29 cellular contexts compared by ENCODE assay signal in the genomic region with DNA sequence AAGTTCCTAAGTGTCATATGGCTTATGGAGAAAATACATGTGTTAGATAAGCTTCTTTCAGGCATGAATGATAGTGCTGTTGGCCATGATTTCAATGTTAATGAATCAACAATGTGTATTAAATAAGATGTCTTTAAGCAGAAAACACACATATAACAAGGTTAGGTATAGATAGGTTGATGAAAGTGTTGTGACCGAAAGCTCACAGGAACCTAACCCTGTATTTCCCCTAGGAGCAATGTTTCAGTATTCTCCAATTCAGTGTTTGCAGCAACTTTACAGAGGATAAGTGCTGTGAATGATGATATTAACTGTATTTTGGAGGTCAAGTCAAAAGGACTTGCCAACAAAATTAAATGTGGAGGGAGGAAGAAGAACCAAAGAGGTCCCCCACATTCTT.
DNase-seq lines count a peak whose midpoint lies in the region; ATAC-seq and TF ChIP-seq lines count a peak whose summit lies in the region.
"Had no signal": no experiment of that assay in that cellular context is flagged by ENCODE, and none has a peak within 500 bp of the region (broad histone marks: within the 10 kb centered on the region; RNA-seq: fewer than 3 reads in every experiment).

No MANE protein-coding gene starts in this region.

- H3K27ac ChIP-seq in C4-2B (0 out of 2 replicates have a peak overlapping the region, but pooled peaks have one; percentile 11), HEK293 (ENCODE audit: extremely low read depth, low read depth, low read length) (no peak overlapping the region), neutrophil (peak overlapping the region; percentile 75), coronary artery (no peak overlapping the region)
- H3K27ac ChIP-seq: 22Rv1; A549; BLaER1; BLaER1 treated with 17β-estradiol and CSF1 and Interleukin-3, amounts not matched to agents 10 nM and 100 nM had no signal

- H3K36me3 ChIP-seq in HEK293 (ENCODE audit: control insufficient read depth in 2 of 2, insufficient read depth in 1 of 2, low read length in 2 of 2) (no peaks in the 10 kb centered on the region), neutrophil (no peaks in the 10 kb centered on the region)
- H3K36me3 ChIP-seq: BE2C, BLaER1 had no signal

- TF ChIP-seq CTCF in C4-2B (conservative IDR thresholded peaks at IDR 0.05) (no peak), HEK293 (tag by site-specific recombination; IDR thresholded peaks at IDR 0.05) (no peak), neutrophil (IDR thresholded peaks at IDR 0.05) (no peak), coronary artery (IDR thresholded peaks at IDR 0.05) (no peak)

- H3K4me3 ChIP-seq in HEK293 (ENCODE audit: low read depth, low read length) (no peak overlapping the region), neutrophil (ENCODE audit: low read depth in 1 of 2, low read length in 1 of 2) (no peak overlapping the region), coronary artery (no peak overlapping the region)
- H3K4me3 ChIP-seq: A549; BLaER1; BLaER1 treated with 17β-estradiol and CSF1 and Interleukin-3, amounts not matched to agents 10 nM and 100 nM had no signal

- H3K4me1 ChIP-seq in HEK293 (ENCODE audit: control insufficient read depth, insufficient read depth, low read length) (no peaks in the 10 kb centered on the region), neutrophil (ENCODE audit: control insufficient read depth in 1 of 2, insufficient read depth in 1 of 2, low read depth in 1 of 2, low read length in 1 of 2) (peaks cover 21 to 25% of the 10 kb centered on the region in 2 experiments)
- H3K4me1 ChIP-seq: BE2C, Caco-2 had no signal

- H3K27me3 ChIP-seq in neutrophil: no peaks in the 10 kb centered on the region
- H3K27me3 ChIP-seq: BE2C; BLaER1; BLaER1 treated with 17β-estradiol and CSF1 and Interleukin-3, amounts not matched to agents 10 nM and 100 nM had no signal

- POLR2A ChIA-PET in HEK293 (lab: Yijun Ruan, JAX): no interaction called here

- no peak for ATAC-seq in activated CD4-positive, CD25-positive, alpha-beta regulatory T cell treated with anti-CD3 and anti-CD28 coated beads, Interleukin-2, amount 50 U/mL, for 24 hours
- no peak for ATAC-seq in HG03442 (IDR thresholded peaks at IDR 0.05; ENCODE audit: unreplicated experiment)
- ATAC-seq: A549; CD8-positive, alpha-beta T cell had no signal

- no peaks in the 10 kb centered on the region for H3K9me3 ChIP-seq in HEK293 (ENCODE audit: control insufficient read depth, insufficient read depth, low read depth, low read length)
- H3K9me3 ChIP-seq in neutrophil: no peaks in the 10 kb centered on the region
- H3K9me3 ChIP-seq: A549, BE2C, Caco-2 had no signal

- no peak for DNase-seq in coronary artery (ENCODE audit: low spot score)
- DNase-seq: 8988T; ACHN; AML-193; BE2C; C1 segment of cervical spinal cord; Caco-2; Calu3; CD4-positive, alpha-beta memory T cell; CD4-positive, alpha-beta T cell; CD4-positive, CD25-positive, alpha-beta regulatory T cell; CD8-positive, alpha-beta memory T cell; CD8-positive, alpha-beta T cell; COR-L47; DMS 273 treated with DMSO at 0.1 percent for 48 hours; DMS153; DMS79; DMS79 treated with DMSO at 0.1 percent for 48 hours; DND-41; EL had no signal

- CTCF ChIA-PET in HEK293 (lab: Yijun Ruan, JAX): interaction anchor here (0.5 to 2.1 kb wide), 5 partner anchors 20 to 136 kb away, joined by 3 to 5 read pairs (median 4); no protein-coding TSS in a partner anchor

TF ChIP-seq in HEK293, 187 proteins besides CTCF, POLR2A, EP300 and RAD21:
- no peak for TF ChIP-seq SCRT1 (tag by site-specific recombination; IDR thresholded peaks at IDR 0.05; ENCODE audit: borderline replicate concordance)
- TF ChIP-seq, protein P1, sequence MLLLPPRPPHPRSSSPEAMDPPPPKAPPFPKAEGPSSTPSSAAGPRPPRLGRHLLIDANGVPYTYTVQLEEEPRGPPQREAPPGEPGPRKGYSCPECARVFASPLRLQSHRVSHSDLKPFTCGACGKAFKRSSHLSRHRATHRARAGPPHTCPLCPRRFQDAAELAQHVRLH (tag by site-specific recombination; IDR thresholded peaks at IDR 0.05): no peak
- TF ChIP-seq PRDM1 (tag by site-specific recombination; IDR thresholded peaks at IDR 0.05): no peak
- no peak for TF ChIP-seq ZNF184 (tag by site-specific recombination; IDR thresholded peaks at IDR 0.05)
- no peak for TF ChIP-seq ZNF10 (tag by site-specific recombination; IDR thresholded peaks at IDR 0.05)
- TF ChIP-seq ZNF791 (tag by site-specific recombination; IDR thresholded peaks at IDR 0.05): no peak
- TF ChIP-seq, protein P2, sequence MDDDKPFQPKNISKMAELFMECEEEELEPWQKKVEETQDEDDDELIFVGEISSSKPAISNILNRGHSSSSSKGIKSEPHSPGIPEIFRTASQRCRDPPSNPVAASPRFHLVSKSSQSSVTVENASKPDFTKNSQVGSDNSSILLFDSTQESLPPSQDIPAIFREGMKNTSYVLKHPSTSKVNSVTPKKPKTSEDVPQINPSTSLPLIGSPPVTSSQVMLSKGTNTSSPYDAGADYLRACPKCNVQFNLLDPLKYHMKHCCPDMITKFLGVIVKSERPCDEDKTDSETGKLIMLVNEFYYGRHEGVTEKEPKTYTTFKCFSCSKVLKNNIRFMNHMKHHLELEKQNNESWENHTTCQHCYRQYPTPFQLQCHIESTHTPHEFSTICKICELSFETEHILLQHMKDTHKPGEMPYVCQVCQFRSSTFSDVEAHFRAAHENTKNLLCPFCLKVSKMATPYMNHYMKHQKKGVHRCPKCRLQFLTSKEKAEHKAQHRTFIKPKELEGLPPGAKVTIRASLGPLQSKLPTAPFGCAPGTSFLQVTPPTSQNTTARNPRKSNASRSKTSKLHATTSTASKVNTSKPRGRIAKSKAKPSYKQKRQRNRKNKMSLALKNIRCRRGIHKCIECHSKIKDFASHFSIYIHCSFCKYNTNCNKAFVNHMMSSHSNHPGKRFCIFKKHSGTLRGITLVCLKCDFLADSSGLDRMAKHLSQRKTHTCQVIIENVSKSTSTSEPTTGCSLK (tag by site-specific recombination; IDR thresholded peaks at IDR 0.05): no peak
- TF ChIP-seq, protein P3, sequence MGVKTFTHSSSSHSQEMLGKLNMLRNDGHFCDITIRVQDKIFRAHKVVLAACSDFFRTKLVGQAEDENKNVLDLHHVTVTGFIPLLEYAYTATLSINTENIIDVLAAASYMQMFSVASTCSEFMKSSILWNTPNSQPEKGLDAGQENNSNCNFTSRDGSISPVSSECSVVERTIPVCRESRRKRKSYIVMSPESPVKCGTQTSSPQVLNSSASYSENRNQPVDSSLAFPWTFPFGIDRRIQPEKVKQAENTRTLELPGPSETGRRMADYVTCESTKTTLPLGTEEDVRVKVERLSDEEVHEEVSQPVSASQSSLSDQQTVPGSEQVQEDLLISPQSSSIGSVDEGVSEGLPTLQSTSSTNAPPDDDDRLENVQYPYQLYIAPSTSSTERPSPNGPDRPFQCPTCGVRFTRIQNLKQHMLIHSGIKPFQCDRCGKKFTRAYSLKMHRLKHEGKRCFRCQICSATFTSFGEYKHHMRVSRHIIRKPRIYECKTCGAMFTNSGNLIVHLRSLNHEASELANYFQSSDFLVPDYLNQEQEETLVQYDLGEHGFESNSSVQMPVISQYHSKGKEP (tag by site-specific recombination; IDR thresholded peaks at IDR 0.05): no peak
- TF ChIP-seq SETDB1 (IDR thresholded peaks at IDR 0.05; ENCODE audit: insufficient read length, low read length): peak; percentile 63
- TF ChIP-seq RBAK (tag by site-specific recombination; IDR thresholded peaks at IDR 0.05): no peak
- TF ChIP-seq KLF7 (tag by site-specific recombination; IDR thresholded peaks at IDR 0.05; ENCODE audit: borderline replicate concordance): no peak
- TF ChIP-seq GFI1B (tag by site-specific recombination; IDR thresholded peaks at IDR 0.05): no peak
- peak; percentile 56 for TF ChIP-seq ZNF555 (tag by site-specific recombination; conservative IDR thresholded peaks at IDR 0.05)
TF ChIP-seq in HEK293: peak in this region for 2.

Comparison
In these comparisons a context has a peak if more than half of its experiments do, and no peak if none do; other contexts are left out.
1. H3K27ac ChIP-seq: peak in C4-2B (single experiment) and neutrophil (single experiment); none in HEK293 (single experiment) and coronary artery (0 of 2).